Comparison of ENCODE assay signal across 12 cellular contexts in genomic region chr5:138349842-138350635, GRCh38. TPM values are rescaled to one million over a fixed set of nuclear protein-coding genes. Genes with fewer than 3 reads are reported as not detected.
DNase-seq lines count a peak whose midpoint lies in the region; ATAC-seq and TF ChIP-seq lines count a peak whose summit lies in the region.
"Had no signal": no experiment of that assay in that cellular context is flagged by ENCODE, and none has a peak within 500 bp of the region (broad histone marks: within the 10 kb centered on the region; RNA-seq: fewer than 3 reads in every experiment).

No MANE protein-coding gene starts in this region.

- H3K9me3 ChIP-seq in naive thymus-derived CD4-positive, alpha-beta T cell (ENCODE audit: control insufficient read depth in 2 of 3, low read length in 3 of 3) = peaks cover 0 to 6% (median 0%) of the 10 kb centered on the region in 3 experiments
- H3K9me3 ChIP-seq: gastroesophageal sphincter had no signal

- H3K4me1 ChIP-seq in naive thymus-derived CD4-positive, alpha-beta T cell (ENCODE audit: control insufficient read depth in 2 of 2, insufficient read depth in 2 of 2, low read length in 2 of 2) = peaks cover 12 to 19% of the 10 kb centered on the region in 2 donors

- TF ChIP-seq CTCF in CD14-positive monocyte (IDR thresholded peaks at IDR 0.05) = no peak
- TF ChIP-seq CTCF in coronary artery (IDR thresholded peaks at IDR 0.05) = no peak

- H3K27ac Mint-ChIP-seq in CD14-positive monocyte = peak overlapping the region in 5 of 7 donors; percentile 20 to 81 (median 56)
- peak overlapping the region; percentile 40 to 85 (median 47) for H3K27ac Mint-ChIP-seq in IgD-negative memory B cell
- peak overlapping the region in 7 of 9 donors; percentile 1 to 76 (median 44) for H3K27ac Mint-ChIP-seq in naive thymus-derived CD4-positive, alpha-beta T cell
- H3K27ac Mint-ChIP-seq: activated T-cell treated with anti-CD3 and anti-CD28 coated beads, Interleukin-2, amount 50 U/mL, for 72 hours had no signal

- H3K36me3 ChIP-seq in naive thymus-derived CD4-positive, alpha-beta T cell (ENCODE audit: control insufficient read depth in 2 of 3, insufficient read depth in 3 of 3, low read length in 3 of 3) = peaks cover 13 to 43% (median 14%) of the 10 kb centered on the region in 3 experiments

- intact Hi-C loops in CD14-positive monocyte (cut with micrococcal nuclease) = loop anchor here in 1 of 2 donors (5.0 kb wide), 1 partner anchor 192 kb away; the partner anchor contains the start of gene ETF1
- intact Hi-C loops in naive thymus-derived CD4-positive, alpha-beta T cell (cut with micrococcal nuclease) = loop anchor here (5.0 to 10.0 kb wide), 6 partner anchors 57 to 1827 kb away; partner anchors contain the start of genes CYSTM1 (in 1 of the 2), FAM13B (in 1 of the 2), HNRNPA0 (in 1 of the 2) and MATR3 (in 1 of the 2)

- H3K4me3 ChIP-seq in coronary artery = no peak overlapping the region
- H3K4me3 ChIP-seq in naive thymus-derived CD4-positive, alpha-beta T cell (ENCODE audit: low read length) = no peak overlapping the region
- H3K4me3 ChIP-seq: gastroesophageal sphincter had no signal

- H3K9me3 Mint-ChIP-seq in CD14-positive monocyte (peaks cover 4 to 13% (median 8%) of the 10 kb centered on the region in 7 donors), IgD-negative memory B cell (peaks cover 0 to 5% (median 2%) of the 10 kb centered on the region in 3 donors)
- peaks cover 0 to 9% (median 0%) of the 10 kb centered on the region in 11 donors for H3K9me3 Mint-ChIP-seq in naive thymus-derived CD4-positive, alpha-beta T cell

- CTCF ChIA-PET in naive thymus-derived CD4-positive, alpha-beta T cell (lab: Charles Lee) = interaction anchor here (0.8 to 1.1 kb wide), 3 partner anchors 9 to 16 kb away, joined by 3 to 4 read pairs (median 3); partner anchors contain the start of gene FAM53C

- no peak for ATAC-seq in naive thymus-derived CD4-positive, alpha-beta T cell
- ATAC-seq in GM19023 (IDR thresholded peaks at IDR 0.05; ENCODE audit: unreplicated experiment) = no peak
- ATAC-seq in HG03135 (IDR thresholded peaks at IDR 0.05; ENCODE audit: unreplicated experiment) = no peak
- ATAC-seq: activated T-cell treated with anti-CD3 and anti-CD28 coated beads, Interleukin-2, amount 50 U/mL, for 72 hours; gastroesophageal sphincter had no signal

- H3K36me3 Mint-ChIP-seq in CD14-positive monocyte (peaks cover 41 to 50% of the 10 kb centered on the region in 2 donors), IgD-negative memory B cell (peaks cover 6% of the 10 kb centered on the region)
- H3K36me3 Mint-ChIP-seq in naive thymus-derived CD4-positive, alpha-beta T cell = peaks cover 0 to 32% (median 20%) of the 10 kb centered on the region in 5 donors

- H3K27me3 Mint-ChIP-seq in CD14-positive monocyte (ENCODE audit: low read depth in 3 of 3) (no peaks in the 10 kb centered on the region), IgD-negative memory B cell (no peaks in the 10 kb centered on the region)
- no peaks in the 10 kb centered on the region for H3K27me3 Mint-ChIP-seq in naive thymus-derived CD4-positive, alpha-beta T cell

- H3K27me3 ChIP-seq in naive thymus-derived CD4-positive, alpha-beta T cell (ENCODE audit: control insufficient read depth in 2 of 2, insufficient read depth in 2 of 2, low read length in 2 of 2) = no peaks in the 10 kb centered on the region
- H3K27me3 ChIP-seq: gastroesophageal sphincter had no signal

- H3K27ac ChIP-seq in coronary artery = peak overlapping the region; percentile 27 to 55
- no peak overlapping the region for H3K27ac ChIP-seq in naive thymus-derived CD4-positive, alpha-beta T cell (ENCODE audit: low read depth, low read length)
- H3K27ac ChIP-seq: gastroesophageal sphincter had no signal

- no peak overlapping the region for H3K4me3 Mint-ChIP-seq in CD14-positive monocyte
- H3K4me3 Mint-ChIP-seq in IgD-negative memory B cell = peak overlapping the region in 2 of 4 donors; percentile 9 to 60
- H3K4me3 Mint-ChIP-seq in naive thymus-derived CD4-positive, alpha-beta T cell = peak overlapping the region in 2 of 10 donors; percentile 45 to 87
- H3K4me3 Mint-ChIP-seq: activated T-cell treated with anti-CD3 and anti-CD28 coated beads, Interleukin-2, amount 50 U/mL, for 72 hours had no signal

- no peak for TF ChIP-seq POLR2A in erythroblast (IDR thresholded peaks at IDR 0.05; ENCODE audit: low read length)

- DNase-seq in CD14-positive monocyte (ENCODE audit: low spot score) = no peak
- no peak for DNase-seq in coronary artery (ENCODE audit: low spot score)
- DNase-seq in naive thymus-derived CD4-positive, alpha-beta T cell = no peak
- DNase-seq in UCSD-AML1 (lab: John Stamatoyannopoulos, UW; ENCODE audit: unreplicated experiment) = no peak
- no peak for DNase-seq in erythroblast (lab: John Stamatoyannopoulos, UW)
- DNase-seq: activated T-cell treated with anti-CD3 and anti-CD28 coated beads, Interleukin-2, amount 50 U/mL, for 72 hours; NCI-H1048; NCI-H524 had no signal

- peaks cover 29% of the 10 kb centered on the region for H3K4me1 Mint-ChIP-seq in CD14-positive monocyte
- H3K4me1 Mint-ChIP-seq in IgD-negative memory B cell = peaks cover 20 to 28% (median 22%) of the 10 kb centered on the region in 3 donors
- H3K4me1 Mint-ChIP-seq in naive thymus-derived CD4-positive, alpha-beta T cell = peaks cover 18 to 36% (median 33%) of the 10 kb centered on the region in 7 donors

- POLR2A ChIA-PET in naive thymus-derived CD4-positive, alpha-beta T cell (lab: Charles Lee) = interaction anchor here (9.7 kb wide), 1 partner anchor 13 kb away, joined by 343 read pairs; the partner anchor contains the start of genes CDC25C and FAM53C

RNA-seq across cellular contexts. Expression of gene KDM3B, which starts 2.4 kb away (rescaled TPM):
- polyA plus RNA-seq in CD14-positive monocyte (10 to 100 TPM; 11.7 to 17.4 TPM), IgD-negative memory B cell (18.1 TPM)
- 10 to 100 TPM; 67.7 to 90.2 (median 82.8) TPM for total RNA-seq in naive thymus-derived CD4-positive, alpha-beta T cell
- polyA plus RNA-seq in naive thymus-derived CD4-positive, alpha-beta T cell = 10 to 100 TPM; 12.8 to 15.1 TPM

RNA-seq across cellular contexts. Expression of gene FAM53C, which starts 12.0 kb away (rescaled TPM):
- polyA plus RNA-seq in CD14-positive monocyte = 10 to 100 TPM; 24.9 to 28.7 TPM
- 20.4 TPM for polyA plus RNA-seq in IgD-negative memory B cell
- 10 to 100 TPM; 25.0 to 71.8 (median 27.7) TPM for total RNA-seq in naive thymus-derived CD4-positive, alpha-beta T cell
- polyA plus RNA-seq in naive thymus-derived CD4-positive, alpha-beta T cell = 10 to 100 TPM; 18.1 to 27.0 TPM

RNA-seq across cellular contexts. Expression of gene CDC25C, which starts 18.4 kb away (rescaled TPM):
- polyA plus RNA-seq in CD14-positive monocyte = not detected
- not detected for polyA plus RNA-seq in IgD-negative memory B cell
- 1 to 10 TPM in 1 of 5 experiments, not detected in 4; 9.8 TPM for total RNA-seq in naive thymus-derived CD4-positive, alpha-beta T cell
- not detected for polyA plus RNA-seq in naive thymus-derived CD4-positive, alpha-beta T cell
